ENCODE assay signal across 17 cellular contexts in the genomic region with DNA sequence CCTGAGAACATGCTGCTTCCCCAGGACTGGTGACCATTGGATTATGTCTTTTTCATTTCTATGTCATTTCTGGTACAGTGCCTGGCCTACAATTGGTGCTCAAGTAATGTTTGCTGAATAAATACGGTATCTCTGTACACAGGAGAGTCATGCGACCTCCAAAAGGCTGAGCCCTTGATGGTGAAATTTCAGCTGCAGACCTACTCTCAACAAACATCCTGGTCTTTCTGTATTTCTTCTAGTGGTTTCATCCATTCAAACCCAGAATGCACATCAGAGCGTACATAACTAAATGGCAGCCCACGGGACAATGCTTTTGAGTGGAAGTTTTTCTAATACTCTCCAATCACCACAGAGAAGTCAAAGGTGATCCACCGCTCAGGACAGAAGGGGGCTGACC.
DNase-seq lines count a peak whose midpoint lies in the region; ATAC-seq and TF ChIP-seq lines count a peak whose summit lies in the region.
"Had no signal": no experiment of that assay in that cellular context is flagged by ENCODE, and none has a peak within 500 bp of the region (broad histone marks: within the 10 kb centered on the region; RNA-seq: fewer than 3 reads in every experiment).

No MANE protein-coding gene starts in this region.

- H2AFZ ChIP-seq in neuron (ENCODE audit: low read depth, low read length) = peak overlapping the region; percentile 54

- no peak overlapping the region for H3K4me3 ChIP-seq in ascending aorta
- no peak overlapping the region for H3K4me3 ChIP-seq in neuron (ENCODE audit: low read length)
- H3K4me3 ChIP-seq in left ventricle myocardium inferior = no peak overlapping the region
- H3K4me3 ChIP-seq: BLaER1 treated with 17β-estradiol and CSF1 and Interleukin-3, amounts not matched to agents 10 nM and 100 nM; GM23338 had no signal

- TF ChIP-seq CTCF in ascending aorta (IDR thresholded peaks at IDR 0.05) (no peak), left ventricle myocardium inferior (IDR thresholded peaks at IDR 0.05; ENCODE audit: borderline replicate concordance) (no peak)

- DNase-seq in T-helper 1 cell (no peak), HuH-7.5 (ENCODE audit: low spot score) (peak; percentile 5), ascending aorta (ENCODE audit: low spot score in 2 of 2) (no peak), left ventricle myocardium inferior (no peak)
- no peak for DNase-seq in activated effector memory CD4-positive, alpha-beta T cell treated with anti-CD3 and anti-CD28 coated beads, Interleukin-2, amount 50 U/mL, for 16 hours
- DNase-seq: ACHN; Calu3; CD4-positive, alpha-beta T cell; DMS 273 treated with DMSO at 0.1 percent for 48 hours; DMS79 treated with DMSO at 0.1 percent for 48 hours; GF-D8; H7 had no signal

- no peaks in the 10 kb centered on the region for H3K9me3 Mint-ChIP-seq in T-helper 1 cell treated with Interleukin-12 subunit alpha and Interleukin-12 subunit beta and Interleukin-4 antibody, amounts not matched to agents 30 μg/mL and 1 μg/mL, for 36 hours
- H3K9me3 Mint-ChIP-seq: CD4-positive, alpha-beta T cell; GM23338 had no signal

- H3K4me3 Mint-ChIP-seq in T-helper 1 cell treated with Interleukin-12 subunit alpha and Interleukin-12 subunit beta and Interleukin-4 antibody, amounts not matched to agents 30 μg/mL and 1 μg/mL, for 36 hours = no peak overlapping the region
- H3K4me3 Mint-ChIP-seq: CD4-positive, alpha-beta T cell; GM23338 had no signal

- no peaks in the 10 kb centered on the region for H3K9me3 ChIP-seq in ascending aorta
- no peaks in the 10 kb centered on the region for H3K9me3 ChIP-seq in neuron (ENCODE audit: low read length)
- H3K9me3 ChIP-seq in left ventricle myocardium inferior (replicated peaks) = no peaks in the 10 kb centered on the region
- H3K9me3 ChIP-seq: BLaER1 treated with 17β-estradiol and CSF1 and Interleukin-3, amounts not matched to agents 10 nM and 100 nM had no signal

- H3K4me1 ChIP-seq in ascending aorta (peaks cover 0 to 30% of the 10 kb centered on the region in 2 donors), neuron (ENCODE audit: insufficient read depth, low read length) (peaks cover 41% of the 10 kb centered on the region), left ventricle myocardium inferior (peaks cover 29% of the 10 kb centered on the region)

- peak overlapping the region; percentile 76 for H3K27ac Mint-ChIP-seq in T-helper 1 cell treated with Interleukin-12 subunit alpha and Interleukin-12 subunit beta and Interleukin-4 antibody, amounts not matched to agents 30 μg/mL and 1 μg/mL, for 36 hours
- H3K27ac Mint-ChIP-seq: CD4-positive, alpha-beta T cell; GM23338 had no signal

- no peak for ATAC-seq in HG02938 (IDR thresholded peaks at IDR 0.05; ENCODE audit: unreplicated experiment)
- ATAC-seq: GM23338 had no signal

- H3K36me3 ChIP-seq in ascending aorta (no peaks in the 10 kb centered on the region), neuron (ENCODE audit: insufficient read depth, low read length) (no peaks in the 10 kb centered on the region), left ventricle myocardium inferior (no peaks in the 10 kb centered on the region)
- H3K36me3 ChIP-seq: BLaER1 treated with 17β-estradiol and CSF1 and Interleukin-3, amounts not matched to agents 10 nM and 100 nM had no signal

- H3K27ac ChIP-seq in ascending aorta (peak overlapping the region; percentile 33 to 98), left ventricle myocardium inferior (replicated peaks) (no peak overlapping the region)
- H3K27ac ChIP-seq: BLaER1 treated with 17β-estradiol and CSF1 and Interleukin-3, amounts not matched to agents 10 nM and 100 nM had no signal

- H3K27me3 ChIP-seq in ascending aorta (no peaks in the 10 kb centered on the region), neuron (ENCODE audit: insufficient read depth, low read length) (no peaks in the 10 kb centered on the region), left ventricle myocardium inferior (ENCODE audit: low read depth) (no peaks in the 10 kb centered on the region)
- H3K27me3 ChIP-seq: BLaER1 treated with 17β-estradiol and CSF1 and Interleukin-3, amounts not matched to agents 10 nM and 100 nM had no signal

- no peaks in the 10 kb centered on the region for H3K27me3 Mint-ChIP-seq in T-helper 1 cell treated with Interleukin-12 subunit alpha and Interleukin-12 subunit beta and Interleukin-4 antibody, amounts not matched to agents 30 μg/mL and 1 μg/mL, for 36 hours (ENCODE audit: low read depth)

- intact Hi-C loops in ascending aorta (cut with DNase I) = loop anchor here (10.0 kb wide), 1 partner anchor 1384 kb away; the partner anchor contains the start of gene HAPLN1
- intact Hi-C loops in left ventricle myocardium inferior (cut with micrococcal nuclease) = no loop called here

- H3K4me1 Mint-ChIP-seq in T-helper 1 cell treated with Interleukin-12 subunit alpha and Interleukin-12 subunit beta and Interleukin-4 antibody, amounts not matched to agents 30 μg/mL and 1 μg/mL, for 36 hours (ENCODE audit: low read depth) = peaks cover 29% of the 10 kb centered on the region
- H3K4me1 Mint-ChIP-seq: GM23338 had no signal

- H3K36me3 Mint-ChIP-seq in T-helper 1 cell treated with Interleukin-12 subunit alpha and Interleukin-12 subunit beta and Interleukin-4 antibody, amounts not matched to agents 30 μg/mL and 1 μg/mL, for 36 hours (ENCODE audit: low read depth) = peaks cover 5% of the 10 kb centered on the region
